In genomic region chr3:152073267-152073666, GRCh38 we compare ENCODE assay signal across 14 cellular contexts.
DNase-seq lines count a peak whose midpoint lies in the region; ATAC-seq and TF ChIP-seq lines count a peak whose summit lies in the region.
"Had no signal": no experiment of that assay in that cellular context is flagged by ENCODE, and none has a peak within 500 bp of the region (broad histone marks: within the 10 kb centered on the region; RNA-seq: fewer than 3 reads in every experiment).

No MANE protein-coding gene starts in this region.

- peaks cover 0 to 2% (median 0%) of the 10 kb centered on the region in 5 donors for H3K27me3 Mint-ChIP-seq in naive thymus-derived CD4-positive, alpha-beta T cell
- H3K27me3 Mint-ChIP-seq: activated naive CD8-positive, alpha-beta T cell treated with anti-CD3 and anti-CD28 coated beads for 36 hours had no signal

- DNase-seq in NCI-H2107 treated with DMSO at 0.1 percent for 48 hours (lab: John Stamatoyannopoulos, UW; ENCODE audit: unreplicated experiment) (peak; percentile 10), NCI-H2107 (lab: John Stamatoyannopoulos, UW) (no peak), Panc1 (ENCODE audit: low read depth, low spot score) (no peak), fibroblast of mammary gland (ENCODE audit: low read depth) (peak; percentile 69), stromal cell of bone marrow (ENCODE audit: low read depth) (peak; percentile 65), RWPE1 (ENCODE audit: low spot score) (no peak), pons (ENCODE audit: low spot score) (no peak)
- DNase-seq in naive thymus-derived CD4-positive, alpha-beta T cell: no peak
- DNase-seq: 8988T; activated naive CD8-positive, alpha-beta T cell treated with anti-CD3 and anti-CD28 coated beads for 36 hours; endodermal cell; NCI-H1694; stimulated activated naive CD4-positive, alpha-beta T cell had no signal

- POLR2A ChIA-PET in Panc1 (lab: Charles Lee): interaction anchor here (0.6 to 0.7 kb wide), 2 partner anchors 247 to 263 kb away, joined by 5 to 6 read pairs; no protein-coding TSS in a partner anchor
- POLR2A ChIA-PET in naive thymus-derived CD4-positive, alpha-beta T cell (lab: Charles Lee): no interaction called here
- POLR2A ChIA-PET in RWPE1 (lab: Yijun Ruan, JAX; ENCODE audit: low non-redundant PET): no interaction called here

- H3K36me3 Mint-ChIP-seq in naive thymus-derived CD4-positive, alpha-beta T cell: no peaks in the 10 kb centered on the region
- H3K36me3 Mint-ChIP-seq: activated naive CD8-positive, alpha-beta T cell treated with anti-CD3 and anti-CD28 coated beads for 36 hours had no signal

- peaks cover 0 to 9% (median 0%) of the 10 kb centered on the region in 11 donors for H3K9me3 Mint-ChIP-seq in naive thymus-derived CD4-positive, alpha-beta T cell
- H3K9me3 Mint-ChIP-seq: activated naive CD8-positive, alpha-beta T cell treated with anti-CD3 and anti-CD28 coated beads for 36 hours; T-helper 2 cell treated with Interferon-gamma antibody and Interleukin-4, amounts not matched to agents 5 μg/mL and 100 μg/mL, for 36 hours had no signal

- TF ChIP-seq CTCF in Panc1 (IDR thresholded peaks at IDR 0.05): peak; percentile 4; the same call in 1 of the 2 replicates
- TF ChIP-seq CTCF in fibroblast of mammary gland (conservative IDR thresholded peaks at IDR 0.05; ENCODE audit: control insufficient read depth, insufficient read depth, low read depth, low read length): peak; percentile 37
- TF ChIP-seq CTCF in RWPE1 (conservative IDR thresholded peaks at IDR 0.05; ENCODE audit: low read depth): no peak

- ATAC-seq in Panc1: no peak
- no peak for ATAC-seq in naive thymus-derived CD4-positive, alpha-beta T cell

- no peak overlapping the region for H3K4me3 ChIP-seq in Panc1 (ENCODE audit: low read depth in 2 of 2, low read length in 2 of 2)
- no peak overlapping the region for H3K4me3 ChIP-seq in fibroblast of mammary gland (ENCODE audit: control insufficient read depth, low read depth, low read length)
- no peak overlapping the region for H3K4me3 ChIP-seq in naive thymus-derived CD4-positive, alpha-beta T cell (ENCODE audit: low read length)

- no peak overlapping the region for H3K4me3 Mint-ChIP-seq in naive thymus-derived CD4-positive, alpha-beta T cell
- H3K4me3 Mint-ChIP-seq: activated naive CD8-positive, alpha-beta T cell treated with anti-CD3 and anti-CD28 coated beads for 36 hours; endodermal cell; T-helper 2 cell treated with Interferon-gamma antibody and Interleukin-4, amounts not matched to agents 5 μg/mL and 100 μg/mL, for 36 hours had no signal

- H3K27ac Mint-ChIP-seq in naive thymus-derived CD4-positive, alpha-beta T cell: peak overlapping the region in 1 of 9 donors; percentile 10
- H3K27ac Mint-ChIP-seq: activated naive CD8-positive, alpha-beta T cell treated with anti-CD3 and anti-CD28 coated beads for 36 hours; endodermal cell; T-helper 2 cell treated with Interferon-gamma antibody and Interleukin-4, amounts not matched to agents 5 μg/mL and 100 μg/mL, for 36 hours had no signal

- H3K4me1 Mint-ChIP-seq in naive thymus-derived CD4-positive, alpha-beta T cell: peaks cover 0 to 6% (median 3%) of the 10 kb centered on the region in 7 donors
- H3K4me1 Mint-ChIP-seq: endodermal cell had no signal

- intact Hi-C loops in Panc1 (cut with micrococcal nuclease; ENCODE audit: unreplicated experiment): loop anchor here (5.0 kb wide), 1 partner anchor 369 kb away; no protein-coding TSS in a partner anchor
- intact Hi-C loops in naive thymus-derived CD4-positive, alpha-beta T cell (cut with micrococcal nuclease): loop anchor here (5.0 kb wide), 3 partner anchors 109 to 224 kb away; partner anchors contain the start of gene MBNL1 (in 1 of the 2)

- CTCF ChIA-PET in Panc1 (lab: Charles Lee): no interaction called here
- CTCF ChIA-PET in naive thymus-derived CD4-positive, alpha-beta T cell (lab: Charles Lee): interaction anchor here (1.4 to 2.7 kb wide), 5 partner anchors 359 to 451 kb away, joined by 3 to 17 read pairs (median 6); no protein-coding TSS in a partner anchor
- CTCF ChIA-PET in RWPE1 (lab: Yijun Ruan, JAX): no interaction called here

- H3K27ac ChIP-seq in Panc1 (ENCODE audit: low read length) (no peak overlapping the region), RWPE1 (no peak overlapping the region)
- H3K27ac ChIP-seq in naive thymus-derived CD4-positive, alpha-beta T cell (ENCODE audit: low read depth, low read length): no peak overlapping the region

- H3K27me3 ChIP-seq in Panc1 (ENCODE audit: control insufficient read depth, insufficient read depth, low read length): no peaks in the 10 kb centered on the region
- no peaks in the 10 kb centered on the region for H3K27me3 ChIP-seq in naive thymus-derived CD4-positive, alpha-beta T cell (ENCODE audit: control insufficient read depth in 2 of 2, insufficient read depth in 2 of 2, low read length in 2 of 2)

- in situ Hi-C loops in Panc1 (cut with HindIII; ENCODE audit: low pct_unique_long_range_greater_than_20kb, low sequenced_read_pairs): no loop called here

- no peaks in the 10 kb centered on the region for H3K36me3 ChIP-seq in Panc1 (ENCODE audit: control insufficient read depth, insufficient read depth, low read length)
- no peaks in the 10 kb centered on the region for H3K36me3 ChIP-seq in naive thymus-derived CD4-positive, alpha-beta T cell (ENCODE audit: control insufficient read depth in 2 of 3, insufficient read depth in 3 of 3, low read length in 3 of 3)

- H3K4me1 ChIP-seq in Panc1 (ENCODE audit: control insufficient read depth, insufficient read depth, low read length): no peaks in the 10 kb centered on the region
- H3K4me1 ChIP-seq in naive thymus-derived CD4-positive, alpha-beta T cell (ENCODE audit: control insufficient read depth in 2 of 2, insufficient read depth in 2 of 2, low read length in 2 of 2): peaks cover 0 to 5% of the 10 kb centered on the region in 2 donors

- peaks cover 10% of the 10 kb centered on the region; the same call in 1 of the 2 replicates for H3K9me3 ChIP-seq in Panc1 (ENCODE audit: control insufficient read depth, insufficient read depth, low read depth, low read length)
- no peaks in the 10 kb centered on the region for H3K9me3 ChIP-seq in naive thymus-derived CD4-positive, alpha-beta T cell (ENCODE audit: control insufficient read depth in 2 of 3, low read length in 3 of 3)

- no TSS peak for BruUV-seq in Panc1 (replicated peaks; lab: Mats Ljungman, UMichigan)

Comparison
In these comparisons a context has a peak if more than half of its experiments do, and no peak if none do; other contexts are left out.
1. DNase-seq: peak in NCI-H2107 treated with DMSO at 0.1 percent for 48 hours (single experiment), fibroblast of mammary gland (single experiment) and stromal cell of bone marrow (single experiment); none in NCI-H2107 (single experiment), Panc1 (single experiment), naive thymus-derived CD4-positive, alpha-beta T cell (0 of 9), RWPE1 (single experiment) and pons (single experiment).